Comparison of ENCODE assay signal across 25 cellular contexts in genomic region chr21:28882345-28882744, GRCh38.
"Had no signal": no experiment of that assay in that cellular context is flagged by ENCODE, and none has a peak within 500 bp of the region (broad histone marks: within the 10 kb centered on the region; RNA-seq: fewer than 3 reads in every experiment).

No MANE protein-coding gene starts in this region.

- H3K9me3 ChIP-seq: esophagus squamous epithelium, gastrocnemius medialis, left lung, lower lobe of right lung, mucosa of descending colon had no signal

- H3K27me3 ChIP-seq: dorsolateral prefrontal cortex, esophagus squamous epithelium, gastrocnemius medialis, heart right ventricle, left lung had no signal

- H3K4me3 Mint-ChIP-seq: mesothelial cell of epicardium; naive B cell; naive thymus-derived CD8-positive, alpha-beta T cell had no signal

- ATAC-seq: esophagus mucosa; gastrocnemius medialis; heart right ventricle; left cardiac atrium; left lung; left ventricle myocardium superior; lower lobe of right lung; mucosa of descending colon; naive thymus-derived CD8-positive, alpha-beta T cell had no signal

- H3K27ac Mint-ChIP-seq: mesothelial cell of epicardium, naive B cell had no signal

- FAIRE-seq: keratinocyte had no signal

- H3K4me3 ChIP-seq: dorsolateral prefrontal cortex, esophagus squamous epithelium, gastrocnemius medialis, heart right ventricle, left lung, lower lobe of right lung, mucosa of descending colon had no signal

- H3K9me3 Mint-ChIP-seq: mesothelial cell of epicardium had no signal

- H3K27me3 Mint-ChIP-seq: naive B cell had no signal

- DNase-seq: dermis blood vessel endothelial cell; dorsolateral prefrontal cortex; effector CD4-positive, alpha-beta T cell; effector memory CD4-positive, alpha-beta T cell; erythroblast; esophagus squamous epithelium; foreskin fibroblast; foreskin melanocyte; gastrocnemius medialis; glutamatergic neuron; head of caudate nucleus; heart right ventricle; hippocampal formation; left cardiac atrium; left lung; left ventricle myocardium superior; lower lobe of right lung; mesenchymal stem cell; mucosa of descending colon; naive B cell; naive thymus-derived CD8-positive, alpha-beta T cell had no signal

- H3K27ac ChIP-seq: dorsolateral prefrontal cortex, epithelial cell of prostate, esophagus squamous epithelium, gastrocnemius medialis, heart right ventricle, left lung, lower lobe of right lung had no signal
